In the genomic region with DNA sequence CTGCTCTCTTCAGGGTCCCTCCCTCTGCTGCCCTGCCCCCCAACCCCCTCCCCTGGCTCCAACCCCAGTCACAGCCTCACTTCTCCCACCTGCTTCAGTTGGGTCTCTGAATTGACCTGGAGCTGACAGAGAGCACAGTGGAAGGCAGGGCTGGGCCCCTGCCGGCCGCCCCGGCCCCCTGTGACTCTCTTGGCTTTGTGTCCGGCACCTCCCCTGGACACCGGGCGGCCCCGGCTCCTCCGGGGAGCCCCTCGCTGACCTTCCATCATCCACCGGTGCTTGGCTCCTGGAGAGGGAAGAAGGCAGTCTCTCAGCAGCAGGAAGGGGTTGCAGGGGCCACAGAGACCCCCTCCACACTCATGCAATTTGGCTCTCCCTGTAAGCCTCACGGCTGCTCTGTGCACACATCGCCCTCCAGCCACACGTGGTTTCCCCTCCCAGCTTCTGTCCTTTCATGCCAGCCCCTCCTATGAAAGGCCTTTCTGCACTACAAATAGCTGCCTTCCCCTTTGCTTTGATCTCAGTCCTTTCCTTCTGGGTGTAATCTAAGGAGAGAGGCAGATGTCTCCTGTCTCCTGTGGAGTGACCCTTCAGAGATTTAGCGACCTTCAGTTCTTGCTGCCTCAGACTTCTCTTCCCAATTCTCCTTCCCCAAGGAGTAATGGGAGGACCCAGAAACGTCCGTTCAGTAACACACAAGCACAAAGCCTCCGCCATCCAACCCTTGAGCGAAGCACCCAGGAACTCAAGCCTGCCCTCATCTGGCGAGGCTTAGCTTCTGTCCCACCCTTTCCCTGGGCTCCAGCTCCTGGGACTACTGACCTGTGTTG, we compare ENCODE assay signal across 1 cellular context.
TF ChIP-seq lines count a peak whose summit lies in the region.

No MANE protein-coding gene starts in this region.

TF ChIP-seq in A549, 52 proteins besides CTCF, POLR2A, EP300 and RAD21:
- TF ChIP-seq CHD4 (IDR thresholded peaks at IDR 0.05; ENCODE audit: borderline replicate concordance): no peak
- peak; percentile 33; the same call in 2 of the 3 replicates for TF ChIP-seq SMC3 (IDR thresholded peaks at IDR 0.05)
